ENCODE assay signal across 1 cellular context in the genomic region with DNA sequence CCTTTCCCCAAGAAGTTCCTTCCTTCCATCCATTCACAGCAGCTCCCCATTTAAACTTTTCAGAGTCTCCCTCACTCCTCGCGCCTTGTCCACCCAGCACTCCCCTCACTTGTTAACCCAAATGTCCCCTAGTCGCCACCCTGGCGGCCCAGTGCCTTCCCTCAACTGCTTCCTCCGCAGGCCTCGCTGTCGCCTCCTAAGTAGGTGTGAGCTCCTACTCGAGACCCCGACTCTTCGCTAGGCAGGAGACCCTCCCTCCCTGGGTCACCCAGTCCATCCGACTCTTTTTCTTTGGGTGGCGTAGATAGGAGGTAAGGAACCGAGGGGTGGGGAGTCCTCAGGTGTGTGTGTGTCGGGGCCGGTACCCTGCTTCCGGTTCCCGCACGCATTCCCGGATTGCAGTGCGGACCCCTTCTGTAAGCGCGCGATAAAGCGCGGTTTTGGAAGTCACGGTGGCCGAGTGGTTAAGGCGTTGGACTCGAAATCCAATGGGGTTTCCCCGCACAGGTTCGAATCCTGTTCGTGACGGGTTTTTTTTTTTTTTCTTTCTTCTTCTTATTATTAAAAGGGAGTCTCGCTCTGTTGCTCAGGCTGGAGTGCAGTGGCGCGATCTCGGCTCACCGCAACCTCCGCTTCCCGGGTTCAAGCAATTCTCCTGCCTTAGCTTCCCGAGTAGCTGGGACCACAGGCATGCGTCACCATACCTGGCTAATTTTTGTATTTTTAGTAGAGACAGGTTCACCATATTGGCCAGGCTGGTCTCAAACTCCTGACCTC.
TF ChIP-seq lines count a peak whose summit lies in the region.

No MANE protein-coding gene starts in this region.

TF ChIP-seq in HepG2, 621 proteins besides CTCF, POLR2A, EP300 and RAD21 (continued from another document and continues in another):
- TF ChIP-seq, protein P1, sequence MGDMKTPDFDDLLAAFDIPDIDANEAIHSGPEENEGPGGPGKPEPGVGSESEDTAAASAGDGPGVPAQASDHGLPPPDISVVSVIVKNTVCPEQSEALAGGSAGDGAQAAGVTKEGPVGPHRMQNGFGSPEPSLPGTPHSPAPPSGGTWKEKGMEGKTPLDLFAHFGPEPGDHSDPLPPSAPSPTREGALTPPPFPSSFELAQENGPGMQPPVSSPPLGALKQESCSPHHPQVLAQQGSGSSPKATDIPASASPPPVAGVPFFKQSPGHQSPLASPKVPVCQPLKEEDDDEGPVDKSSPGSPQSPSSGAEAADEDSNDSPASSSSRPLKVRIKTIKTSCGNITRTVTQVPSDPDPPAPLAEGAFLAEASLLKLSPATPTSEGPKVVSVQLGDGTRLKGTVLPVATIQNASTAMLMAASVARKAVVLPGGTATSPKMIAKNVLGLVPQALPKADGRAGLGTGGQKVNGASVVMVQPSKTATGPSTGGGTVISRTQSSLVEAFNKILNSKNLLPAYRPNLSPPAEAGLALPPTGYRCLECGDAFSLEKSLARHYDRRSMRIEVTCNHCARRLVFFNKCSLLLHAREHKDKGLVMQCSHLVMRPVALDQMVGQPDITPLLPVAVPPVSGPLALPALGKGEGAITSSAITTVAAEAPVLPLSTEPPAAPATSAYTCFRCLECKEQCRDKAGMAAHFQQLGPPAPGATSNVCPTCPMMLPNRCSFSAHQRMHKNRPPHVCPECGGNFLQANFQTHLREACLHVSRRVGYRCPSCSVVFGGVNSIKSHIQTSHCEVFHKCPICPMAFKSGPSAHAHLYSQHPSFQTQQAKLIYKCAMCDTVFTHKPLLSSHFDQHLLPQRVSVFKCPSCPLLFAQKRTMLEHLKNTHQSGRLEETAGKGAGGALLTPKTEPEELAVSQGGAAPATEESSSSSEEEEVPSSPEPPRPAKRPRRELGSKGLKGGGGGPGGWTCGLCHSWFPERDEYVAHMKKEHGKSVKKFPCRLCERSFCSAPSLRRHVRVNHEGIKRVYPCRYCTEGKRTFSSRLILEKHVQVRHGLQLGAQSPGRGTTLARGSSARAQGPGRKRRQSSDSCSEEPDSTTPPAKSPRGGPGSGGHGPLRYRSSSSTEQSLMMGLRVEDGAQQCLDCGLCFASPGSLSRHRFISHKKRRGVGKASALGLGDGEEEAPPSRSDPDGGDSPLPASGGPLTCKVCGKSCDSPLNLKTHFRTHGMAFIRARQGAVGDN (CRISPR knock-in tag; IDR thresholded peaks at IDR 0.05) = peak; percentile 81
- 0 out of 2 replicates have a peak, but pooled peaks have one; percentile 14 for TF ChIP-seq HES4 (CRISPR knock-in tag; IDR thresholded peaks at IDR 0.05; ENCODE audit: borderline replicate concordance)
- no peak for TF ChIP-seq SNAI1 (CRISPR knock-in tag; IDR thresholded peaks at IDR 0.05; ENCODE audit: borderline replicate concordance)
- no peak for TF ChIP-seq ZNF329 (CRISPR knock-in tag; IDR thresholded peaks at IDR 0.05; ENCODE audit: low read depth)
- TF ChIP-seq, protein P2, sequence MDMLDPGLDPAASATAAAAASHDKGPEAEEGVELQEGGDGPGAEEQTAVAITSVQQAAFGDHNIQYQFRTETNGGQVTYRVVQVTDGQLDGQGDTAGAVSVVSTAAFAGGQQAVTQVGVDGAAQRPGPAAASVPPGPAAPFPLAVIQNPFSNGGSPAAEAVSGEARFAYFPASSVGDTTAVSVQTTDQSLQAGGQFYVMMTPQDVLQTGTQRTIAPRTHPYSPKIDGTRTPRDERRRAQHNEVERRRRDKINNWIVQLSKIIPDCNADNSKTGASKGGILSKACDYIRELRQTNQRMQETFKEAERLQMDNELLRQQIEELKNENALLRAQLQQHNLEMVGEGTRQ (IDR thresholded peaks at IDR 0.05; ENCODE audit: low read depth, low read length) = no peak
- TF ChIP-seq, protein P2 (CRISPR knock-in tag; IDR thresholded peaks at IDR 0.05; ENCODE audit: borderline replicate concordance) = no peak
- TF ChIP-seq FOXK2 (IDR thresholded peaks at IDR 0.05) = no peak
- TF ChIP-seq ATF1 (CRISPR knock-in tag; IDR thresholded peaks at IDR 0.05) = 0 out of 2 replicates have a peak, but pooled peaks have one; percentile 39
- TF ChIP-seq SALL1 (CRISPR knock-in tag; IDR thresholded peaks at IDR 0.05) = peak; percentile 48
- TF ChIP-seq, protein P3, sequence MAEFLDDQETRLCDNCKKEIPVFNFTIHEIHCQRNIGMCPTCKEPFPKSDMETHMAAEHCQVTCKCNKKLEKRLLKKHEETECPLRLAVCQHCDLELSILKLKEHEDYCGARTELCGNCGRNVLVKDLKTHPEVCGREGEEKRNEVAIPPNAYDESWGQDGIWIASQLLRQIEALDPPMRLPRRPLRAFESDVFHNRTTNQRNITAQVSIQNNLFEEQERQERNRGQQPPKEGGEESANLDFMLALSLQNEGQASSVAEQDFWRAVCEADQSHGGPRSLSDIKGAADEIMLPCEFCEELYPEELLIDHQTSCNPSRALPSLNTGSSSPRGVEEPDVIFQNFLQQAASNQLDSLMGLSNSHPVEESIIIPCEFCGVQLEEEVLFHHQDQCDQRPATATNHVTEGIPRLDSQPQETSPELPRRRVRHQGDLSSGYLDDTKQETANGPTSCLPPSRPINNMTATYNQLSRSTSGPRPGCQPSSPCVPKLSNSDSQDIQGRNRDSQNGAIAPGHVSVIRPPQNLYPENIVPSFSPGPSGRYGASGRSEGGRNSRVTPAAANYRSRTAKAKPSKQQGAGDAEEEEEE (CRISPR knock-in tag; IDR thresholded peaks at IDR 0.05; ENCODE audit: borderline replicate concordance) = no peak
- TF ChIP-seq, protein P4, sequence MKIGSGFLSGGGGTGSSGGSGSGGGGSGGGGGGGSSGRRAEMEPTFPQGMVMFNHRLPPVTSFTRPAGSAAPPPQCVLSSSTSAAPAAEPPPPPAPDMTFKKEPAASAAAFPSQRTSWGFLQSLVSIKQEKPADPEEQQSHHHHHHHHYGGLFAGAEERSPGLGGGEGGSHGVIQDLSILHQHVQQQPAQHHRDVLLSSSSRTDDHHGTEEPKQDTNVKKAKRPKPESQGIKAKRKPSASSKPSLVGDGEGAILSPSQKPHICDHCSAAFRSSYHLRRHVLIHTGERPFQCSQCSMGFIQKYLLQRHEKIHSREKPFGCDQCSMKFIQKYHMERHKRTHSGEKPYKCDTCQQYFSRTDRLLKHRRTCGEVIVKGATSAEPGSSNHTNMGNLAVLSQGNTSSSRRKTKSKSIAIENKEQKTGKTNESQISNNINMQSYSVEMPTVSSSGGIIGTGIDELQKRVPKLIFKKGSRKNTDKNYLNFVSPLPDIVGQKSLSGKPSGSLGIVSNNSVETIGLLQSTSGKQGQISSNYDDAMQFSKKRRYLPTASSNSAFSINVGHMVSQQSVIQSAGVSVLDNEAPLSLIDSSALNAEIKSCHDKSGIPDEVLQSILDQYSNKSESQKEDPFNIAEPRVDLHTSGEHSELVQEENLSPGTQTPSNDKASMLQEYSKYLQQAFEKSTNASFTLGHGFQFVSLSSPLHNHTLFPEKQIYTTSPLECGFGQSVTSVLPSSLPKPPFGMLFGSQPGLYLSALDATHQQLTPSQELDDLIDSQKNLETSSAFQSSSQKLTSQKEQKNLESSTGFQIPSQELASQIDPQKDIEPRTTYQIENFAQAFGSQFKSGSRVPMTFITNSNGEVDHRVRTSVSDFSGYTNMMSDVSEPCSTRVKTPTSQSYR (CRISPR knock-in tag; IDR thresholded peaks at IDR 0.05; ENCODE audit: borderline replicate concordance) = no peak
- TF ChIP-seq, protein P5, sequence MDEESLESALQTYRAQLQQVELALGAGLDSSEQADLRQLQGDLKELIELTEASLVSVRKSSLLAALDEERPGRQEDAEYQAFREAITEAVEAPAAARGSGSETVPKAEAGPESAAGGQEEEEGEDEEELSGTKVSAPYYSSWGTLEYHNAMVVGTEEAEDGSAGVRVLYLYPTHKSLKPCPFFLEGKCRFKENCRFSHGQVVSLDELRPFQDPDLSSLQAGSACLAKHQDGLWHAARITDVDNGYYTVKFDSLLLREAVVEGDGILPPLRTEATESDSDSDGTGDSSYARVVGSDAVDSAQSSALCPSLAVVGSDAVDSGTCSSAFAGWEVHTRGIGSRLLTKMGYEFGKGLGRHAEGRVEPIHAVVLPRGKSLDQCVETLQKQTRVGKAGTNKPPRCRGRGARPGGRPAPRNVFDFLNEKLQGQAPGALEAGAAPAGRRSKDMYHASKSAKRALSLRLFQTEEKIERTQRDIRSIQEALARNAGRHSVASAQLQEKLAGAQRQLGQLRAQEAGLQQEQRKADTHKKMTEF (CRISPR knock-in tag; IDR thresholded peaks at IDR 0.05) = peak; percentile 76
- TF ChIP-seq ZNF672 (CRISPR knock-in tag; IDR thresholded peaks at IDR 0.05) = no peak
- TF ChIP-seq, protein P6, sequence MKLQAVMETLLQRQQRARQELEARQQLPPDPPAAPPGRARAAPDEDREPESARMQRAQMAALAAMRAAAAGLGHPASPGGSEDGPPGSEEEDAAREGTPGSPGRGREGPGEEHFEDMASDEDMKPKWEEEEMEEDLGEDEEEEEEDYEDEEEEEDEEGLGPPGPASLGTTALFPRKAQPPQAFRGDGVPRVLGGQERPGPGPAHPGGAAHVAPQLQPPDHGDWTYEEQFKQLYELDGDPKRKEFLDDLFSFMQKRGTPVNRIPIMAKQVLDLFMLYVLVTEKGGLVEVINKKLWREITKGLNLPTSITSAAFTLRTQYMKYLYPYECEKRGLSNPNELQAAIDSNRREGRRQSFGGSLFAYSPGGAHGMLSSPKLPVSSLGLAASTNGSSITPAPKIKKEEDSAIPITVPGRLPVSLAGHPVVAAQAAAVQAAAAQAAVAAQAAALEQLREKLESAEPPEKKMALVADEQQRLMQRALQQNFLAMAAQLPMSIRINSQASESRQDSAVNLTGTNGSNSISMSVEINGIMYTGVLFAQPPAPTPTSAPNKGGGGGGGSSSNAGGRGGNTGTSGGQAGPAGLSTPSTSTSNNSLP (IDR thresholded peaks at IDR 0.05; ENCODE audit: low read depth, low read length) = no peak
- 0 out of 2 replicates have a peak, but pooled peaks have one; percentile 63 for TF ChIP-seq ZNF790 (CRISPR knock-in tag; IDR thresholded peaks at IDR 0.05; ENCODE audit: borderline replicate concordance)
- TF ChIP-seq REPIN1 (CRISPR knock-in tag; IDR thresholded peaks at IDR 0.05; ENCODE audit: borderline replicate concordance, low read depth) = no peak; the same call in 1 of the 2 replicates
- 0 out of 2 replicates have a peak, but pooled peaks have one; percentile 18 for TF ChIP-seq ZNF234 (CRISPR knock-in tag; conservative IDR thresholded peaks at IDR 0.05)
- TF ChIP-seq CENPX (CRISPR knock-in tag; IDR thresholded peaks at IDR 0.05) = no peak
- TF ChIP-seq ZFY (CRISPR knock-in tag; IDR thresholded peaks at IDR 0.05) = peak; percentile 72
- peak; percentile 62 for TF ChIP-seq MYC (CRISPR knock-in tag; IDR thresholded peaks at IDR 0.05; ENCODE audit: borderline replicate concordance)
- TF ChIP-seq ETV6 (CRISPR knock-in tag; conservative IDR thresholded peaks at IDR 0.05) = 0 out of 2 replicates have a peak, but pooled peaks have one; percentile 60
- TF ChIP-seq SRY (CRISPR knock-in tag; IDR thresholded peaks at IDR 0.05) = peak; percentile 35; the same call in 1 of the 2 replicates
- TF ChIP-seq ZNF75D (CRISPR knock-in tag; IDR thresholded peaks at IDR 0.05; ENCODE audit: borderline replicate concordance) = no peak
- TF ChIP-seq, protein P7, sequence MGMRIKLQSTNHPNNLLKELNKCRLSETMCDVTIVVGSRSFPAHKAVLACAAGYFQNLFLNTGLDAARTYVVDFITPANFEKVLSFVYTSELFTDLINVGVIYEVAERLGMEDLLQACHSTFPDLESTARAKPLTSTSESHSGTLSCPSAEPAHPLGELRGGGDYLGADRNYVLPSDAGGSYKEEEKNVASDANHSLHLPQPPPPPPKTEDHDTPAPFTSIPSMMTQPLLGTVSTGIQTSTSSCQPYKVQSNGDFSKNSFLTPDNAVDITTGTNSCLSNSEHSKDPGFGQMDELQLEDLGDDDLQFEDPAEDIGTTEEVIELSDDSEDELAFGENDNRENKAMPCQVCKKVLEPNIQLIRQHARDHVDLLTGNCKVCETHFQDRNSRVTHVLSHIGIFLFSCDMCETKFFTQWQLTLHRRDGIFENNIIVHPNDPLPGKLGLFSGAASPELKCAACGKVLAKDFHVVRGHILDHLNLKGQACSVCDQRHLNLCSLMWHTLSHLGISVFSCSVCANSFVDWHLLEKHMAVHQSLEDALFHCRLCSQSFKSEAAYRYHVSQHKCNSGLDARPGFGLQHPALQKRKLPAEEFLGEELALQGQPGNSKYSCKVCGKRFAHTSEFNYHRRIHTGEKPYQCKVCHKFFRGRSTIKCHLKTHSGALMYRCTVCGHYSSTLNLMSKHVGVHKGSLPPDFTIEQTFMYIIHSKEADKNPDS (CRISPR knock-in tag; IDR thresholded peaks at IDR 0.05) = no peak
- TF ChIP-seq, protein P8, sequence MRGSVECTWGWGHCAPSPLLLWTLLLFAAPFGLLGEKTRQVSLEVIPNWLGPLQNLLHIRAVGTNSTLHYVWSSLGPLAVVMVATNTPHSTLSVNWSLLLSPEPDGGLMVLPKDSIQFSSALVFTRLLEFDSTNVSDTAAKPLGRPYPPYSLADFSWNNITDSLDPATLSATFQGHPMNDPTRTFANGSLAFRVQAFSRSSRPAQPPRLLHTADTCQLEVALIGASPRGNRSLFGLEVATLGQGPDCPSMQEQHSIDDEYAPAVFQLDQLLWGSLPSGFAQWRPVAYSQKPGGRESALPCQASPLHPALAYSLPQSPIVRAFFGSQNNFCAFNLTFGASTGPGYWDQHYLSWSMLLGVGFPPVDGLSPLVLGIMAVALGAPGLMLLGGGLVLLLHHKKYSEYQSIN (CRISPR knock-in tag; IDR thresholded peaks at IDR 0.05; ENCODE audit: borderline replicate concordance) = no peak
- TF ChIP-seq SAP130 (CRISPR knock-in tag; IDR thresholded peaks at IDR 0.05; ENCODE audit: low read depth) = peak; percentile 77
- TF ChIP-seq MBNL3 (CRISPR knock-in tag; conservative IDR thresholded peaks at IDR 0.05) = no peak
- TF ChIP-seq ZNF670 (CRISPR knock-in tag; IDR thresholded peaks at IDR 0.05; ENCODE audit: borderline replicate concordance) = no peak
- TF ChIP-seq REL (CRISPR knock-in tag; conservative IDR thresholded peaks at IDR 0.05) = no peak
- TF ChIP-seq PHF8 (CRISPR knock-in tag; IDR thresholded peaks at IDR 0.05) = peak; percentile 80
- TF ChIP-seq ZNF749 (CRISPR knock-in tag; IDR thresholded peaks at IDR 0.05; ENCODE audit: borderline replicate concordance) = peak; percentile 51; the same call in 1 of the 2 replicates
- no peak for TF ChIP-seq IRX3 (CRISPR knock-in tag; IDR thresholded peaks at IDR 0.05; ENCODE audit: borderline replicate concordance, low read depth)
- 0 out of 2 replicates have a peak, but pooled peaks have one; percentile 17 for TF ChIP-seq ZNF224 (CRISPR knock-in tag; IDR thresholded peaks at IDR 0.05)
- no peak for TF ChIP-seq SRSF4 (IDR thresholded peaks at IDR 0.05; ENCODE audit: low read depth, low read length, poor library complexity, severe bottlenecking)
- TF ChIP-seq MED1 (CRISPR knock-in tag; IDR thresholded peaks at IDR 0.05) = peak; percentile 7
- no peak for TF ChIP-seq ZNF496 (CRISPR knock-in tag; IDR thresholded peaks at IDR 0.05; ENCODE audit: insufficient replicate concordance)
- no peak for TF ChIP-seq ZNF549 (CRISPR knock-in tag; IDR thresholded peaks at IDR 0.05)
- TF ChIP-seq BRCA1 (CRISPR knock-in tag; IDR thresholded peaks at IDR 0.05) = 0 out of 2 replicates have a peak, but pooled peaks have one; percentile 52
- no peak for TF ChIP-seq MEIS1 (CRISPR knock-in tag; IDR thresholded peaks at IDR 0.05; ENCODE audit: borderline replicate concordance)
- no peak for TF ChIP-seq ZSCAN12 (CRISPR knock-in tag; IDR thresholded peaks at IDR 0.05)
